ENCODE assay signal across 1 cellular context in the genomic region with DNA sequence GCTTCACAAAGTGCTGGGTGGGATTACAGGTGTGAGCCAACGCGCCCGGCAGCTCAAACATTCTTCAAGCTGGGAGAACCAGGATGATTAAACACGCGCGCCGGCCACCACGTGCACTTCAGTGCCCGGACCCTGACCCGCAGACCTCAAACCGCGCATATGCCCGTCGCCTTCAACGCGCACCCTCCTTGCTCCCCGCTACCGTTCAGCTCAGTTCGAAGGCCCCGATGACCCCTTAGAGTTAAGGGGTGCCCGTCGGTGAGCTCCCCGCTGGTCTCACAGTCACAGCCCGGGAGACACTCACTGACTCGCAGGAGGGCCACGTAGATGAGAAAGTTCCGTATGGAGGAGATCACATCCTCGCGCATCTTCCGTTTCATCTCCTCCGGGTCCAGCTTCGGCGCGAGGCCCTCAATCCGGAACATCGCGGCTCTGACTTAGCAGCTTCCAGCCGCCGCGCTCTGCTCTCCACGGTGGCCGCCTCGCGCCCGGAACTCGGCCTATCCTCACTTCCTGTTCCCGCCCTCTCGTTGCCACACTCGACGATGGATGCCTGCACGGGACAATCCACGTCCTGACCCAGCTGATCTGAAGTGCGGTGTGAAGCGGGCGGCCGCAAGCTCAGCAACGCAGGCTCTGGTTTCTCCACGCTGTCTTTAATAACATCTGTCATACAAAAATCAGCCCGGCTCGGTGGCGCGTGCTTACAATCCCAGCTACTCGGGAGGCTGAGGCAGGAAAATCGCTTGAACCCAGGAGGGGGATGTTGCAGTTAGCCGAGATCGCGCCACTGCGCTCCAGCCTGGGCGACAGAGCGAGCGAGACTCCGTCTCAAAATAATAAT.
TF ChIP-seq lines count a peak whose summit lies in the region.

Gene TOMM5, minus strand, starts transcription at position 490 of the 844 bp plus-strand sequence. Its CDS starts 65 bp downstream, at position 425.

TF ChIP-seq in K562, 482 proteins besides CTCF, POLR2A, EP300 and RAD21 (continued from another document and continues in another):
- peak; percentile 97 for TF ChIP-seq MGA (IDR thresholded peaks at IDR 0.05)
- TF ChIP-seq, protein P1, sequence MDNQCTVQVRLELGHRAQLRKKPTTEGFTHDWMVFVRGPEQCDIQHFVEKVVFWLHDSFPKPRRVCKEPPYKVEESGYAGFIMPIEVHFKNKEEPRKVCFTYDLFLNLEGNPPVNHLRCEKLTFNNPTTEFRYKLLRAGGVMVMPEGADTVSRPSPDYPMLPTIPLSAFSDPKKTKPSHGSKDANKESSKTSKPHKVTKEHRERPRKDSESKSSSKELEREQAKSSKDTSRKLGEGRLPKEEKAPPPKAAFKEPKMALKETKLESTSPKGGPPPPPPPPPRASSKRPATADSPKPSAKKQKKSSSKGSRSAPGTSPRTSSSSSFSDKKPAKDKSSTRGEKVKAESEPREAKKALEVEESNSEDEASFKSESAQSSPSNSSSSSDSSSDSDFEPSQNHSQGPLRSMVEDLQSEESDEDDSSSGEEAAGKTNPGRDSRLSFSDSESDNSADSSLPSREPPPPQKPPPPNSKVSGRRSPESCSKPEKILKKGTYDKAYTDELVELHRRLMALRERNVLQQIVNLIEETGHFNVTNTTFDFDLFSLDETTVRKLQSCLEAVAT (IDR thresholded peaks at IDR 0.05): peak in 1 of 2 experiments; percentile 58; a peak in 1 of 4 replicates
- TF ChIP-seq ZNF764 (CRISPR knock-in tag; IDR thresholded peaks at IDR 0.05; ENCODE audit: low read depth): no peak
- TF ChIP-seq ZKSCAN1 (IDR thresholded peaks at IDR 0.05; ENCODE audit: low read depth, low read length): no peak
- TF ChIP-seq NCOA6 (IDR thresholded peaks at IDR 0.05): no peak
- peak; percentile 43 for TF ChIP-seq NEUROD1 (IDR thresholded peaks at IDR 0.05; ENCODE audit: borderline replicate concordance, low read depth, low read length, partially characterized antibody)
- TF ChIP-seq STAT5B (CRISPR knock-in tag; IDR thresholded peaks at IDR 0.05): no peak
- TF ChIP-seq MECOM (CRISPR knock-in tag; IDR thresholded peaks at IDR 0.05): peak; percentile 26; the same call in 1 of the 2 replicates
- 0 out of 2 replicates have a peak, but pooled peaks have one; percentile 11 for TF ChIP-seq DEAF1 (CRISPR knock-in tag; IDR thresholded peaks at IDR 0.05)
- TF ChIP-seq ZNF133 (CRISPR knock-in tag; IDR thresholded peaks at IDR 0.05): no peak
- TF ChIP-seq RBBP5 (IDR thresholded peaks at IDR 0.05; ENCODE audit: borderline replicate concordance, insufficient read depth, low read length, poor library complexity, severe bottlenecking): peak; percentile 93
- TF ChIP-seq NR2F6 (CRISPR knock-in tag; IDR thresholded peaks at IDR 0.05): no peak
- TF ChIP-seq TEAD4 (IDR thresholded peaks at IDR 0.05; ENCODE audit: low read length): peak; percentile 50
- TF ChIP-seq TEAD4 (CRISPR knock-in tag; IDR thresholded peaks at IDR 0.05; ENCODE audit: borderline replicate concordance): peak; percentile 86; the same call in 1 of the 2 replicates
- TF ChIP-seq PTTG1 (tag; IDR thresholded peaks at IDR 0.05; ENCODE audit: low read depth): no peak
- TF ChIP-seq, protein P2, sequence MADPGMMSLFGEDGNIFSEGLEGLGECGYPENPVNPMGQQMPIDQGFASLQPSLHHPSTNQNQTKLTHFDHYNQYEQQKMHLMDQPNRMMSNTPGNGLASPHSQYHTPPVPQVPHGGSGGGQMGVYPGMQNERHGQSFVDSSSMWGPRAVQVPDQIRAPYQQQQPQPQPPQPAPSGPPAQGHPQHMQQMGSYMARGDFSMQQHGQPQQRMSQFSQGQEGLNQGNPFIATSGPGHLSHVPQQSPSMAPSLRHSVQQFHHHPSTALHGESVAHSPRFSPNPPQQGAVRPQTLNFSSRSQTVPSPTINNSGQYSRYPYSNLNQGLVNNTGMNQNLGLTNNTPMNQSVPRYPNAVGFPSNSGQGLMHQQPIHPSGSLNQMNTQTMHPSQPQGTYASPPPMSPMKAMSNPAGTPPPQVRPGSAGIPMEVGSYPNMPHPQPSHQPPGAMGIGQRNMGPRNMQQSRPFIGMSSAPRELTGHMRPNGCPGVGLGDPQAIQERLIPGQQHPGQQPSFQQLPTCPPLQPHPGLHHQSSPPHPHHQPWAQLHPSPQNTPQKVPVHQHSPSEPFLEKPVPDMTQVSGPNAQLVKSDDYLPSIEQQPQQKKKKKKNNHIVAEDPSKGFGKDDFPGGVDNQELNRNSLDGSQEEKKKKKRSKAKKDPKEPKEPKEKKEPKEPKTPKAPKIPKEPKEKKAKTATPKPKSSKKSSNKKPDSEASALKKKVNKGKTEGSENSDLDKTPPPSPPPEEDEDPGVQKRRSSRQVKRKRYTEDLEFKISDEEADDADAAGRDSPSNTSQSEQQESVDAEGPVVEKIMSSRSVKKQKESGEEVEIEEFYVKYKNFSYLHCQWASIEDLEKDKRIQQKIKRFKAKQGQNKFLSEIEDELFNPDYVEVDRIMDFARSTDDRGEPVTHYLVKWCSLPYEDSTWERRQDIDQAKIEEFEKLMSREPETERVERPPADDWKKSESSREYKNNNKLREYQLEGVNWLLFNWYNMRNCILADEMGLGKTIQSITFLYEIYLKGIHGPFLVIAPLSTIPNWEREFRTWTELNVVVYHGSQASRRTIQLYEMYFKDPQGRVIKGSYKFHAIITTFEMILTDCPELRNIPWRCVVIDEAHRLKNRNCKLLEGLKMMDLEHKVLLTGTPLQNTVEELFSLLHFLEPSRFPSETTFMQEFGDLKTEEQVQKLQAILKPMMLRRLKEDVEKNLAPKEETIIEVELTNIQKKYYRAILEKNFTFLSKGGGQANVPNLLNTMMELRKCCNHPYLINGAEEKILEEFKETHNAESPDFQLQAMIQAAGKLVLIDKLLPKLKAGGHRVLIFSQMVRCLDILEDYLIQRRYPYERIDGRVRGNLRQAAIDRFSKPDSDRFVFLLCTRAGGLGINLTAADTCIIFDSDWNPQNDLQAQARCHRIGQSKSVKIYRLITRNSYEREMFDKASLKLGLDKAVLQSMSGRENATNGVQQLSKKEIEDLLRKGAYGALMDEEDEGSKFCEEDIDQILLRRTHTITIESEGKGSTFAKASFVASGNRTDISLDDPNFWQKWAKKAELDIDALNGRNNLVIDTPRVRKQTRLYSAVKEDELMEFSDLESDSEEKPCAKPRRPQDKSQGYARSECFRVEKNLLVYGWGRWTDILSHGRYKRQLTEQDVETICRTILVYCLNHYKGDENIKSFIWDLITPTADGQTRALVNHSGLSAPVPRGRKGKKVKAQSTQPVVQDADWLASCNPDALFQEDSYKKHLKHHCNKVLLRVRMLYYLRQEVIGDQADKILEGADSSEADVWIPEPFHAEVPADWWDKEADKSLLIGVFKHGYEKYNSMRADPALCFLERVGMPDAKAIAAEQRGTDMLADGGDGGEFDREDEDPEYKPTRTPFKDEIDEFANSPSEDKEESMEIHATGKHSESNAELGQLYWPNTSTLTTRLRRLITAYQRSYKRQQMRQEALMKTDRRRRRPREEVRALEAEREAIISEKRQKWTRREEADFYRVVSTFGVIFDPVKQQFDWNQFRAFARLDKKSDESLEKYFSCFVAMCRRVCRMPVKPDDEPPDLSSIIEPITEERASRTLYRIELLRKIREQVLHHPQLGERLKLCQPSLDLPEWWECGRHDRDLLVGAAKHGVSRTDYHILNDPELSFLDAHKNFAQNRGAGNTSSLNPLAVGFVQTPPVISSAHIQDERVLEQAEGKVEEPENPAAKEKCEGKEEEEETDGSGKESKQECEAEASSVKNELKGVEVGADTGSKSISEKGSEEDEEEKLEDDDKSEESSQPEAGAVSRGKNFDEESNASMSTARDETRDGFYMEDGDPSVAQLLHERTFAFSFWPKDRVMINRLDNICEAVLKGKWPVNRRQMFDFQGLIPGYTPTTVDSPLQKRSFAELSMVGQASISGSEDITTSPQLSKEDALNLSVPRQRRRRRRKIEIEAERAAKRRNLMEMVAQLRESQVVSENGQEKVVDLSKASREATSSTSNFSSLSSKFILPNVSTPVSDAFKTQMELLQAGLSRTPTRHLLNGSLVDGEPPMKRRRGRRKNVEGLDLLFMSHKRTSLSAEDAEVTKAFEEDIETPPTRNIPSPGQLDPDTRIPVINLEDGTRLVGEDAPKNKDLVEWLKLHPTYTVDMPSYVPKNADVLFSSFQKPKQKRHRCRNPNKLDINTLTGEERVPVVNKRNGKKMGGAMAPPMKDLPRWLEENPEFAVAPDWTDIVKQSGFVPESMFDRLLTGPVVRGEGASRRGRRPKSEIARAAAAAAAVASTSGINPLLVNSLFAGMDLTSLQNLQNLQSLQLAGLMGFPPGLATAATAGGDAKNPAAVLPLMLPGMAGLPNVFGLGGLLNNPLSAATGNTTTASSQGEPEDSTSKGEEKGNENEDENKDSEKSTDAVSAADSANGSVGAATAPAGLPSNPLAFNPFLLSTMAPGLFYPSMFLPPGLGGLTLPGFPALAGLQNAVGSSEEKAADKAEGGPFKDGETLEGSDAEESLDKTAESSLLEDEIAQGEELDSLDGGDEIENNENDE (IDR thresholded peaks at IDR 0.05; ENCODE audit: low read depth, low read length): no peak
- TF ChIP-seq TFAM (CRISPR knock-in tag; conservative IDR thresholded peaks at IDR 0.05): no peak
- TF ChIP-seq TBL1XR1 (IDR thresholded peaks at IDR 0.05; ENCODE audit: low read length in 2 of 2): peak in 1 of 2 experiments; percentile 71; a peak in 2 of 4 replicates
- TF ChIP-seq RAD51 (IDR thresholded peaks at IDR 0.05; ENCODE audit: borderline replicate concordance, low read depth): no peak
- peak; percentile 67; the same call in 1 of the 2 replicates for TF ChIP-seq SIN3B (IDR thresholded peaks at IDR 0.05; ENCODE audit: low read depth)
- peak; percentile 90 for TF ChIP-seq KAT7 (CRISPR knock-in tag; IDR thresholded peaks at IDR 0.05; ENCODE audit: borderline replicate concordance)
